In genomic region chr5:132198571-132198970, GRCh38 we compare ENCODE assay signal across 19 cellular contexts. TPM values are rescaled to one million over a fixed set of nuclear protein-coding genes. Genes with fewer than 3 reads are reported as not detected.
DNase-seq lines count a peak whose midpoint lies in the region; ATAC-seq and TF ChIP-seq lines count a peak whose summit lies in the region.
"Had no signal": no experiment of that assay in that cellular context is flagged by ENCODE, and none has a peak within 500 bp of the region (broad histone marks: within the 10 kb centered on the region; RNA-seq: fewer than 3 reads in every experiment).

No MANE protein-coding gene starts in this region.

- H3K27ac Mint-ChIP-seq in endodermal cell (no peak overlapping the region), osteocyte (ENCODE audit: unreplicated experiment) (no peak overlapping the region)
- H3K27ac Mint-ChIP-seq: CD4-positive, alpha-beta memory T cell had no signal

- H3K27me3 Mint-ChIP-seq in endodermal cell (ENCODE audit: insufficient read depth) (no peaks in the 10 kb centered on the region), osteocyte (ENCODE audit: unreplicated experiment) (no peaks in the 10 kb centered on the region)

- H3K4me1 Mint-ChIP-seq in endodermal cell (no peaks in the 10 kb centered on the region), osteocyte (ENCODE audit: unreplicated experiment) (no peaks in the 10 kb centered on the region)
- H3K4me1 Mint-ChIP-seq: CD4-positive, alpha-beta memory T cell had no signal

- H3K36me3 Mint-ChIP-seq in endodermal cell (ENCODE audit: low read depth) (no peaks in the 10 kb centered on the region), osteocyte (ENCODE audit: unreplicated experiment) (peaks cover 56% of the 10 kb centered on the region)
- H3K36me3 Mint-ChIP-seq: CD4-positive, alpha-beta memory T cell had no signal

- WGBS in endodermal cell (ENCODE audit: insufficient coverage in 1 of 2, insufficient read length in 1 of 2), 2 experiments = 92 to 100% methylated on average over 2 to 5 of the region's 5 CpGs
- 95 to 97% (median 96%) methylated on average over 5 of the region's 5 CpGs for WGBS in psoas muscle, 3 donors

- no peak for TF ChIP-seq CTCF in RWPE2 (IDR thresholded peaks at IDR 0.05; ENCODE audit: poor library complexity, severe bottlenecking)
- no peak for TF ChIP-seq CTCF in endodermal cell (conservative IDR thresholded peaks at IDR 0.05)
- no peak for TF ChIP-seq CTCF in osteocyte (IDR thresholded peaks at IDR 0.05)
- TF ChIP-seq CTCF in psoas muscle (IDR thresholded peaks at IDR 0.05) = no peak

- H3K4me3 ChIP-seq in RWPE2 (ENCODE audit: severe bottlenecking) (no peak overlapping the region), endodermal cell (ENCODE audit: low read length) (no peak overlapping the region), psoas muscle (no peak overlapping the region)

- H3K4me1 ChIP-seq in RWPE2 (ENCODE audit: insufficient read depth, poor library complexity, severe bottlenecking) (no peaks in the 10 kb centered on the region), endodermal cell (ENCODE audit: control insufficient read depth, insufficient read depth, low read length) (no peaks in the 10 kb centered on the region), psoas muscle (no peaks in the 10 kb centered on the region)

- no peak overlapping the region for H3K9ac ChIP-seq in endodermal cell (ENCODE audit: extremely low read depth, low read length, poor library complexity, severe bottlenecking)

- no peaks in the 10 kb centered on the region for H3K9me3 Mint-ChIP-seq in endodermal cell
- no peaks in the 10 kb centered on the region for H3K9me3 Mint-ChIP-seq in osteocyte (ENCODE audit: unreplicated experiment)
- H3K9me3 Mint-ChIP-seq: CD4-positive, alpha-beta memory T cell had no signal

- H3K4me3 Mint-ChIP-seq in endodermal cell (no peak overlapping the region), osteocyte (ENCODE audit: unreplicated experiment) (no peak overlapping the region)
- H3K4me3 Mint-ChIP-seq: CD4-positive, alpha-beta memory T cell had no signal

- intact Hi-C loops in psoas muscle (cut with DNase I) = no loop called here

- ATAC-seq in RWPE2 (ENCODE audit: low read depth) (no peak), psoas muscle (no peak)

- H3K9me3 ChIP-seq in RWPE2 (ENCODE audit: severe bottlenecking) (no peaks in the 10 kb centered on the region), endodermal cell (ENCODE audit: control insufficient read depth, low read length) (no peaks in the 10 kb centered on the region), psoas muscle (no peaks in the 10 kb centered on the region)

- H3K36me3 ChIP-seq in RWPE2 (ENCODE audit: low read depth) (peaks cover 91% of the 10 kb centered on the region), endodermal cell (ENCODE audit: control insufficient read depth, insufficient read depth, low read length) (no peaks in the 10 kb centered on the region), psoas muscle (ENCODE audit: insufficient read depth in 1 of 2, low read depth in 1 of 2) (peaks cover 2 to 82% of the 10 kb centered on the region in 2 donors)

- H3K27ac ChIP-seq in RWPE2 (ENCODE audit: poor library complexity, severe bottlenecking) = no peak overlapping the region
- H3K27ac ChIP-seq in endodermal cell (ENCODE audit: low read depth, low read length) = no peak overlapping the region
- no peak overlapping the region for H3K27ac ChIP-seq in psoas muscle

- DNase-seq in RWPE2 (ENCODE audit: low spot score) (peak; percentile 12), endodermal cell (peak; percentile 15), osteocyte (ENCODE audit: extremely low spot score, unreplicated experiment) (peak; percentile 68), psoas muscle (no peak), NCI-H2029 treated with DMSO at 0.1 percent for 48 hours (lab: John Stamatoyannopoulos, UW) (no peak), cerebellar nuclear complex (lab: John Stamatoyannopoulos, UW) (no peak)
- peak; percentile 30 for DNase-seq in activated CD8-positive, alpha-beta memory T cell treated with anti-CD3 and anti-CD28 coated beads, Interleukin-2, amount 50 U/mL, for 48 hours
- no peak for DNase-seq in activated T-cell treated with anti-CD3 and anti-CD28 coated beads, Interleukin-2, amount 50 U/mL, for 1 hour
- DNase-seq: C1 segment of cervical spinal cord; Calu3; CD4-positive, alpha-beta memory T cell; COR-L47; DMS53; DMS79 treated with DMSO at 0.1 percent for 48 hours; GF-D8; H7; HCEC 1CT had no signal

- H3K27me3 ChIP-seq in RWPE2 (ENCODE audit: insufficient read depth, poor library complexity, severe bottlenecking) (no peaks in the 10 kb centered on the region), endodermal cell (ENCODE audit: control insufficient read depth, insufficient read depth, low read length, poor library complexity, severe bottlenecking) (no peaks in the 10 kb centered on the region), psoas muscle (ENCODE audit: insufficient read depth in 3 of 3, low read length in 2 of 3) (no peaks in the 10 kb centered on the region)

RNA-seq across cellular contexts. Expression of gene P4HA2, which starts 29.1 kb away (rescaled TPM):
- total RNA-seq in endodermal cell (10 to 100 TPM; 15.1 to 19.6 TPM), osteocyte (104 and 117 TPM in 2 replicates), psoas muscle (10 to 100 TPM; 12.5 to 21.6 (median 16.6) TPM)
- 16.6 TPM for polyA plus RNA-seq in endodermal cell (2013, experiment 1 of 2)
- 14.6 TPM for polyA plus RNA-seq in endodermal cell (2013, experiment 2 of 2)
- 10 to 100 TPM; 10.2 to 13.7 (median 13.0) TPM for polyA plus RNA-seq in psoas muscle

RNA-seq across cellular contexts. Expression of gene PDLIM4, which starts 58.9 kb away (rescaled TPM):
- total RNA-seq in endodermal cell = 10 to 100 TPM in 1 of 2 donors, 1 to 10 TPM in 1; 9.0 to 11.2 TPM
- polyA plus RNA-seq in endodermal cell (2013, experiment 1 of 2) = 32.8 TPM
- 29.0 TPM for polyA plus RNA-seq in endodermal cell (2013, experiment 2 of 2)
- 42.7 and 47.8 TPM in 2 replicates for total RNA-seq in osteocyte
- 1 to 10 TPM; 3.2 to 6.6 (median 5.6) TPM for total RNA-seq in psoas muscle
- polyA plus RNA-seq in psoas muscle = 1 to 10 TPM; 1.8 to 6.4 (median 3.0) TPM
- total RNA-seq: A172; CD4-positive, alpha-beta memory T cell; G401 had no signal
- polyA plus RNA-seq: CD4-positive, alpha-beta memory T cell had no signal

Comparison
In these comparisons a context has a peak if more than half of its experiments do, and no peak if none do; other contexts are left out.
1. DNase-seq: peak in RWPE2 (single experiment), activated CD8-positive, alpha-beta memory T cell treated with anti-CD3 and anti-CD28 coated beads, Interleukin-2, amount 50 U/mL, for 48 hours (single experiment), endodermal cell (single experiment) and osteocyte (single experiment); none in activated T-cell treated with anti-CD3 and anti-CD28 coated beads, Interleukin-2, amount 50 U/mL, for 1 hour (single experiment), psoas muscle (0 of 2), NCI-H2029 treated with DMSO at 0.1 percent for 48 hours (single experiment) and cerebellar nuclear complex (0 of 2).